Comparison of ENCODE assay signal across 1 cellular context in genomic region chr1:223678841-223679240, GRCh38.
A peak's percentile ranks its signal among the peaks of the same experiment; 100 is the strongest.
TF ChIP-seq lines count a peak whose summit lies in the region.

No MANE protein-coding gene starts in this region.

TF ChIP-seq in K562, 482 proteins besides CTCF, POLR2A, EP300 and RAD21 (continued from another document and continues in another):
- peak; percentile 62; the same call in 1 of the 2 replicates for TF ChIP-seq MGA (IDR thresholded peaks at IDR 0.05)
- no peak for TF ChIP-seq FOXP1 (CRISPR knock-in tag; IDR thresholded peaks at IDR 0.05)
- no peak for TF ChIP-seq RBM14 (IDR thresholded peaks at IDR 0.05; ENCODE audit: borderline replicate concordance, insufficient read depth, low read depth, low read length)
- TF ChIP-seq ZBTB34 (CRISPR knock-in tag; IDR thresholded peaks at IDR 0.05) = no peak
- no peak for TF ChIP-seq ZNF507 (tag; conservative IDR thresholded peaks at IDR 0.05)
- TF ChIP-seq ATF6 (CRISPR knock-in tag; IDR thresholded peaks at IDR 0.05) = no peak
- TF ChIP-seq ZNF584 (CRISPR knock-in tag; IDR thresholded peaks at IDR 0.05; ENCODE audit: low read depth) = peak; percentile 88; the same call in 1 of the 2 replicates
- TF ChIP-seq E4F1 (CRISPR knock-in tag; IDR thresholded peaks at IDR 0.05; ENCODE audit: borderline replicate concordance) = no peak
- TF ChIP-seq ZBTB1 (CRISPR knock-in tag; IDR thresholded peaks at IDR 0.05; ENCODE audit: borderline replicate concordance, low read depth) = no peak
- TF ChIP-seq ZNF764 (CRISPR knock-in tag; IDR thresholded peaks at IDR 0.05; ENCODE audit: low read depth) = no peak
- no peak for TF ChIP-seq NFIX (CRISPR knock-in tag; IDR thresholded peaks at IDR 0.05; ENCODE audit: low read depth)
- TF ChIP-seq, protein P1, sequence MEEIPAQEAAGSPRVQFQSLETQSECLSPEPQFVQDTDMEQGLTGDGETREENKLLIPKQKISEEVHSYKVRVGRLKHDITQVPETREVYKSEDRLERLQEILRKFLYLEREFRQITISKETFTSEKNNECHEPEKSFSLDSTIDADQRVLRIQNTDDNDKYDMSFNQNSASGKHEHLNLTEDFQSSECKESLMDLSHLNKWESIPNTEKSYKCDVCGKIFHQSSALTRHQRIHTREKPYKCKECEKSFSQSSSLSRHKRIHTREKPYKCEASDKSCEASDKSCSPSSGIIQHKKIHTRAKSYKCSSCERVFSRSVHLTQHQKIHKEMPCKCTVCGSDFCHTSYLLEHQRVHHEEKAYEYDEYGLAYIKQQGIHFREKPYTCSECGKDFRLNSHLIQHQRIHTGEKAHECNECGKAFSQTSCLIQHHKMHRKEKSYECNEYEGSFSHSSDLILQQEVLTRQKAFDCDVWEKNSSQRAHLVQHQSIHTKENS (CRISPR knock-in tag; IDR thresholded peaks at IDR 0.05) = no peak
- TF ChIP-seq SRSF1 (IDR thresholded peaks at IDR 0.05; ENCODE audit: low read depth, low read length) = no peak
- TF ChIP-seq SMARCA4 (IDR thresholded peaks at IDR 0.05) = peak; percentile 88
- TF ChIP-seq, protein P2, sequence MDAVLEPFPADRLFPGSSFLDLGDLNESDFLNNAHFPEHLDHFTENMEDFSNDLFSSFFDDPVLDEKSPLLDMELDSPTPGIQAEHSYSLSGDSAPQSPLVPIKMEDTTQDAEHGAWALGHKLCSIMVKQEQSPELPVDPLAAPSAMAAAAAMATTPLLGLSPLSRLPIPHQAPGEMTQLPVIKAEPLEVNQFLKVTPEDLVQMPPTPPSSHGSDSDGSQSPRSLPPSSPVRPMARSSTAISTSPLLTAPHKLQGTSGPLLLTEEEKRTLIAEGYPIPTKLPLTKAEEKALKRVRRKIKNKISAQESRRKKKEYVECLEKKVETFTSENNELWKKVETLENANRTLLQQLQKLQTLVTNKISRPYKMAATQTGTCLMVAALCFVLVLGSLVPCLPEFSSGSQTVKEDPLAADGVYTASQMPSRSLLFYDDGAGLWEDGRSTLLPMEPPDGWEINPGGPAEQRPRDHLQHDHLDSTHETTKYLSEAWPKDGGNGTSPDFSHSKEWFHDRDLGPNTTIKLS (IDR thresholded peaks at IDR 0.05; ENCODE audit: borderline replicate concordance, low read depth) = no peak
- no peak for TF ChIP-seq PCBP1 (IDR thresholded peaks at IDR 0.05; ENCODE audit: low read depth, low read length, poor library complexity, severe bottlenecking)
- 0 out of 2 replicates have a peak, but pooled peaks have one; percentile 24 for TF ChIP-seq ZC3H11A (IDR thresholded peaks at IDR 0.05; ENCODE audit: low read depth, low read length)
- TF ChIP-seq TRIM24 (IDR thresholded peaks at IDR 0.05) = peak; percentile 92 to 93
- no peak for TF ChIP-seq NONO (IDR thresholded peaks at IDR 0.05; ENCODE audit: low read depth in 2 of 2, low read length in 1 of 2)
- TF ChIP-seq SRSF9 (IDR thresholded peaks at IDR 0.05; ENCODE audit: borderline replicate concordance, low read depth, low read length) = no peak
- no peak for TF ChIP-seq SMAD2 (IDR thresholded peaks at IDR 0.05; ENCODE audit: low read depth, low read length)
- TF ChIP-seq SRSF7 (optimal IDR thresholded peaks at IDR 0.05; ENCODE audit: low read depth, low read length) = no peak
- no peak for TF ChIP-seq ZNF518B (CRISPR knock-in tag; IDR thresholded peaks at IDR 0.05)
- TF ChIP-seq GTF2A2 (tag; IDR thresholded peaks at IDR 0.05) = no peak
- no peak for TF ChIP-seq NFE2L1 (tag; IDR thresholded peaks at IDR 0.05; ENCODE audit: borderline replicate concordance, low read depth)
- TF ChIP-seq PHF8 (IDR thresholded peaks at IDR 0.05; ENCODE audit: borderline replicate concordance, low read length) = no peak
- 0 out of 2 replicates have a peak, but pooled peaks have one; percentile 44 for TF ChIP-seq ESRRA (IDR thresholded peaks at IDR 0.05; ENCODE audit: borderline replicate concordance, low read depth)
- TF ChIP-seq ZNF133 (CRISPR knock-in tag; IDR thresholded peaks at IDR 0.05) = no peak
- TF ChIP-seq PTRF (tag; IDR thresholded peaks at IDR 0.05) = no peak
- no peak for TF ChIP-seq EP400 (IDR thresholded peaks at IDR 0.05)
- no peak for TF ChIP-seq YY1 (IDR thresholded peaks at IDR 0.05; ENCODE audit: borderline replicate concordance in 1 of 3, control insufficient read depth in 1 of 3, extremely low read depth in 1 of 3, insufficient read depth in 3 of 3, insufficient read length in 1 of 3, insufficient replicate concordance in 2 of 3, low read depth in 1 of 3, low read length in 2 of 3)
- TF ChIP-seq ZNF436 (CRISPR knock-in tag; IDR thresholded peaks at IDR 0.05) = no peak
- TF ChIP-seq RBM22 (IDR thresholded peaks at IDR 0.05; ENCODE audit: low read depth, low read length, poor library complexity, severe bottlenecking) = no peak
- no peak for TF ChIP-seq ZNF384 (IDR thresholded peaks at IDR 0.05; ENCODE audit: low read depth, low read length)
- TF ChIP-seq ZNF143 (CRISPR knock-in tag; IDR thresholded peaks at IDR 0.05) = no peak
- TF ChIP-seq OTX1 (CRISPR knock-in tag; IDR thresholded peaks at IDR 0.05) = no peak
